ENCODE assay signal across 8 cellular contexts in genomic region chr9:128550770-128551651, GRCh38. TPM values are rescaled to one million over a fixed set of nuclear protein-coding genes. Genes with fewer than 3 reads are reported as not detected.
DNase-seq lines count a peak whose midpoint lies in the region; ATAC-seq and TF ChIP-seq lines count a peak whose summit lies in the region.

No MANE protein-coding gene starts in this region.

- peaks cover 12% of the 10 kb centered on the region for H3K79me1 ChIP-seq in trophoblast cell (ENCODE audit: low read length)

- H3K36me3 ChIP-seq in trophoblast cell (ENCODE audit: control insufficient read depth in 1 of 2, insufficient read depth in 2 of 2, low read length in 2 of 2), result no peaks in the 10 kb centered on the region

- H3K4me3 ChIP-seq in HFF-Myc (replicated peaks; ENCODE audit: low read depth, low read length), result peak overlapping the region; percentile 73
- no peak overlapping the region for H3K4me3 ChIP-seq in trophoblast cell (ENCODE audit: low read depth, low read length)

- H4K12ac ChIP-seq in trophoblast cell (ENCODE audit: low read depth, low read length), result no peak overlapping the region

- H2AK5ac ChIP-seq in trophoblast cell (ENCODE audit: low read length), result no peak overlapping the region

- H3K27me3 Mint-ChIP-seq in activated naive CD8-positive, alpha-beta T cell, result no peaks in the 10 kb centered on the region

- H3K14ac ChIP-seq in trophoblast cell (ENCODE audit: low read length), result no peak overlapping the region

- H3K4me1 Mint-ChIP-seq in activated naive CD8-positive, alpha-beta T cell (ENCODE audit: low read depth), result peaks cover 25% of the 10 kb centered on the region

- H2BK120ac ChIP-seq in trophoblast cell (ENCODE audit: insufficient read depth, low read length, poor library complexity), result no peak overlapping the region

- no peak overlapping the region for H3K18ac ChIP-seq in trophoblast cell (ENCODE audit: low read length)

- no peaks in the 10 kb centered on the region for H3K9me3 ChIP-seq in trophoblast cell (ENCODE audit: insufficient read depth, low read depth, low read length)

- no peaks in the 10 kb centered on the region for H3K27me3 ChIP-seq in trophoblast cell (ENCODE audit: insufficient read depth, low read length)

- H4K8ac ChIP-seq in trophoblast cell (ENCODE audit: low read depth, low read length), result peak overlapping the region; percentile 23

- no peak overlapping the region for H2BK12ac ChIP-seq in trophoblast cell (ENCODE audit: low read length)

- H3K4me3 Mint-ChIP-seq in activated naive CD8-positive, alpha-beta T cell, result peak overlapping the region; percentile 86

- H3K27ac Mint-ChIP-seq in activated naive CD8-positive, alpha-beta T cell, result peak overlapping the region; percentile 72

- no peak overlapping the region for H3K4ac ChIP-seq in trophoblast cell (ENCODE audit: low read depth, low read length)

- no peak overlapping the region for H3K27ac ChIP-seq in trophoblast cell (ENCODE audit: low read depth, low read length)

- peaks cover 7% of the 10 kb centered on the region for H3K79me2 ChIP-seq in trophoblast cell (ENCODE audit: control insufficient read depth, insufficient read depth, low read length, poor library complexity)

- intact Hi-C loops in left ventricle myocardium superior (cut with micrococcal nuclease), result no loop called here

- no peak overlapping the region for H3K23ac ChIP-seq in trophoblast cell (ENCODE audit: low read length)

- no peak overlapping the region for H3K4me2 ChIP-seq in trophoblast cell (ENCODE audit: low read length)

- no peak overlapping the region for H2AFZ ChIP-seq in trophoblast cell (ENCODE audit: insufficient read depth, low read length, poor library complexity)

- H3K4me1 ChIP-seq in trophoblast cell (ENCODE audit: control insufficient read depth in 1 of 2, insufficient read depth in 2 of 2, low read length in 2 of 2), result peaks cover 6 to 10% of the 10 kb centered on the region in 2 experiments

- ATAC-seq in left ventricle myocardium superior, result peak; percentile 14
- ATAC-seq in GM21717 (IDR thresholded peaks at IDR 0.05; ENCODE audit: unreplicated experiment), result no peak

- in situ Hi-C loops in KBM-7 (cut with MboI; ENCODE audit: low pct_unique_long_range_greater_than_20kb, low sequenced_read_pairs), result no loop called here

- H3K36me3 Mint-ChIP-seq in activated naive CD8-positive, alpha-beta T cell, result no peaks in the 10 kb centered on the region

- H3K9me3 Mint-ChIP-seq in activated naive CD8-positive, alpha-beta T cell (ENCODE audit: low read depth), result no peaks in the 10 kb centered on the region

- H4K91ac ChIP-seq in trophoblast cell (ENCODE audit: low read depth, low read length), result no peak overlapping the region

- H2BK5ac ChIP-seq in trophoblast cell (ENCODE audit: low read depth, low read length, poor library complexity), result no peak overlapping the region

- peak; percentile 64 for DNase-seq in A172 (ENCODE audit: low spot score)
- DNase-seq in HFF-Myc (ENCODE audit: extremely low read depth, low read depth), result no peak
- DNase-seq in left ventricle myocardium superior, result peak; percentile 55
- DNase-seq in trophoblast cell, result no peak
- no peak for DNase-seq in HPDE6-E6E7 (ENCODE audit: extremely low spot score)
- no peak for DNase-seq in KBM-7

- no peak overlapping the region for H3K9ac ChIP-seq in trophoblast cell (ENCODE audit: low read length)

- WGBS in trophoblast cell (ENCODE audit: extremely low coverage, insufficient coverage, insufficient read length), result no CpG with 5 or more reads among the region's 11 CpGs

- no peak for TF ChIP-seq CTCF in HFF-Myc (IDR thresholded peaks at IDR 0.05; ENCODE audit: low read depth, low read length, missing control alignments)

RNA-seq across cellular contexts. Expression of gene SPTAN1, which starts 1.4 kb away (rescaled TPM):
- total RNA-seq in A172 (2014; rRNA removed; shearing (Covaris generic)), result 411 and 440 TPM in 2 replicates
- total RNA-seq in left ventricle myocardium superior, result 244 TPM
- polyA plus RNA-seq in trophoblast cell (2013), result 114 and 119 TPM in 2 replicates

RNA-seq across cellular contexts. Expression of gene GLE1, which starts 46.5 kb away (rescaled TPM):
- 97.5 and 101 TPM in 2 replicates for total RNA-seq in A172 (2014; rRNA removed; shearing (Covaris generic))
- total RNA-seq in left ventricle myocardium superior, result 20.6 TPM
- 13.0 and 13.3 TPM in 2 replicates for polyA plus RNA-seq in trophoblast cell (2013)

Comparison
In these comparisons a context has a peak if more than half of its experiments do, and no peak if none do; other contexts are left out.
1. DNase-seq: peak in A172 (single experiment) and left ventricle myocardium superior (single experiment); none in HFF-Myc (single experiment), trophoblast cell (0 of 2), HPDE6-E6E7 (single experiment) and KBM-7 (single experiment).